1 cellular context compared by ENCODE assay signal in genomic region chr14:93005135-93005813, GRCh38.
TF ChIP-seq lines count a peak whose summit lies in the region.

No MANE protein-coding gene starts in this region.

TF ChIP-seq in K562, 482 proteins besides CTCF, POLR2A, EP300 and RAD21 (continued from another document):
- TF ChIP-seq, protein P1, sequence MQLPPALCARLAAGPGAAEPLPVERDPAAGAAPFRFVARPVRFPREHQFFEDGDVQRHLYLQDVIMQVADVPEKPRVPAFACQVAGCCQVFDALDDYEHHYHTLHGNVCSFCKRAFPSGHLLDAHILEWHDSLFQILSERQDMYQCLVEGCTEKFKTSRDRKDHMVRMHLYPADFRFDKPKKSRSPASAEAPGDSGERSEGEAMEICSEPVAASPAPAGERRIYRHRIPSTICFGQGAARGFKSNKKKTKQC (CRISPR knock-in tag; IDR thresholded peaks at IDR 0.05): no peak
- no peak for TF ChIP-seq ZNF253 (CRISPR knock-in tag; conservative IDR thresholded peaks at IDR 0.05)
